11 cellular contexts compared by ENCODE assay signal in genomic region chr18:49861659-49862058, GRCh38. TPM values are rescaled to one million over a fixed set of nuclear protein-coding genes. Genes with fewer than 3 reads are reported as not detected.
DNase-seq lines count a peak whose midpoint lies in the region; ATAC-seq, FAIRE-seq and TF ChIP-seq lines count a peak whose summit lies in the region.
"Had no signal": no experiment of that assay in that cellular context is flagged by ENCODE, and none has a peak within 500 bp of the region (broad histone marks: within the 10 kb centered on the region; RNA-seq: fewer than 3 reads in every experiment).

No MANE protein-coding gene starts in this region.

- no peaks in the 10 kb centered on the region for H3K27me3 ChIP-seq in effector memory CD4-positive, alpha-beta T cell (replicated peaks; ENCODE audit: control insufficient read depth, insufficient read depth, low read length, poor library complexity, severe bottlenecking)

- FAIRE-seq in GM18507 (lab: Jason Lieb, UNC), result peak; percentile 62

- H3K4me1 ChIP-seq in effector memory CD4-positive, alpha-beta T cell (ENCODE audit: control insufficient read depth, insufficient read depth, low read length, poor library complexity, severe bottlenecking), result no peaks in the 10 kb centered on the region

- H3K27ac ChIP-seq in VCaP, result 0 out of 2 replicates have a peak overlapping the region, but pooled peaks have one; percentile 85
- no peak overlapping the region for H3K27ac ChIP-seq in effector memory CD4-positive, alpha-beta T cell (ENCODE audit: insufficient read depth, low read length, poor library complexity, severe bottlenecking)

- no peaks in the 10 kb centered on the region for H3K9me3 ChIP-seq in effector memory CD4-positive, alpha-beta T cell (ENCODE audit: control insufficient read depth, low read length)

- DNase-seq in AG10803 (ENCODE audit: low read depth), result peak; percentile 4
- DNase-seq in GM18507 (ENCODE audit: extremely low spot score, insufficient read length, low read depth), result no peak
- peak; percentile 37 for DNase-seq in left kidney (ENCODE audit: low read depth, low spot score)
- DNase-seq in NCI-H526 (lab: John Stamatoyannopoulos, UW), result no peak
- DNase-seq in SK-N-DZ (ENCODE audit: low spot score), result no peak
- no peak for DNase-seq in effector memory CD4-positive, alpha-beta T cell
- DNase-seq: NCI-H82; stimulated activated CD8-positive, alpha-beta memory T cell treated with anti-CD3 and anti-CD28 coated beads, Interleukin-4, amount 100 ng/mL, for 48 hours had no signal

- peak; percentile 52 for TF ChIP-seq CTCF in AG10803 (conservative IDR thresholded peaks at IDR 0.05; ENCODE audit: low read length)
- peak; percentile 51 for TF ChIP-seq CTCF in VCaP (conservative IDR thresholded peaks at IDR 0.05)

- H3K4me3 ChIP-seq in AG10803 (ENCODE audit: low read length), result no peak overlapping the region
- H3K4me3 ChIP-seq in effector memory CD4-positive, alpha-beta T cell (ENCODE audit: insufficient read depth, low read depth, low read length, poor library complexity, severe bottlenecking), result no peak overlapping the region

- H3K36me3 ChIP-seq in effector memory CD4-positive, alpha-beta T cell (ENCODE audit: control insufficient read depth, insufficient read depth, low read length), result no peaks in the 10 kb centered on the region

- ATAC-seq in GM21381 (IDR thresholded peaks at IDR 0.05; ENCODE audit: unreplicated experiment), result no peak
- ATAC-seq: naive thymus-derived CD8-positive, alpha-beta T cell had no signal

RNA-seq across cellular contexts. Expression of gene ACAA2, which starts 48.3 kb away (rescaled TPM):
- polyA plus RNA-seq in SK-N-DZ (2014; cell fraction: cytosol; rRNA removed), result 120 and 132 TPM in 2 replicates
- 70.7 and 77.6 TPM in 2 replicates for polyA plus RNA-seq in SK-N-DZ (2014; cell fraction: nucleus; rRNA removed)

Comparison
In these comparisons a context has a peak if more than half of its experiments do, and no peak if none do; other contexts are left out.
1. DNase-seq: peak in AG10803 (single experiment) and left kidney (single experiment); none in GM18507 (single experiment), NCI-H526 (0 of 2), SK-N-DZ (single experiment) and effector memory CD4-positive, alpha-beta T cell (0 of 3).